Comparison of ENCODE assay signal across 1 cellular context in genomic region chr14:24146622-24146977, GRCh38.
TF ChIP-seq lines count a peak whose summit lies in the region.

No MANE protein-coding gene starts in this region.

TF ChIP-seq in HepG2, 621 proteins besides CTCF, POLR2A, EP300 and RAD21 (continued from another document and continues in another):
- TF ChIP-seq SNAPC4 (CRISPR knock-in tag; IDR thresholded peaks at IDR 0.05), result peak; percentile 96
- no peak for TF ChIP-seq ATM (IDR thresholded peaks at IDR 0.05; ENCODE audit: borderline replicate concordance)
- TF ChIP-seq ZNF883 (CRISPR knock-in tag; IDR thresholded peaks at IDR 0.05; ENCODE audit: not compliant biosample characterization), result no peak
- TF ChIP-seq ELF4 (CRISPR knock-in tag; IDR thresholded peaks at IDR 0.05; ENCODE audit: borderline replicate concordance), result no peak
- TF ChIP-seq HOMEZ (CRISPR knock-in tag; IDR thresholded peaks at IDR 0.05; ENCODE audit: low read depth), result peak; percentile 86
- peak; percentile 38; the same call in 1 of the 2 replicates for TF ChIP-seq CEBPG (CRISPR knock-in tag; IDR thresholded peaks at IDR 0.05)
- 0 out of 2 replicates have a peak, but pooled peaks have one; percentile 29 for TF ChIP-seq KIAA2018 (CRISPR knock-in tag; IDR thresholded peaks at IDR 0.05; ENCODE audit: borderline replicate concordance)
- no peak for TF ChIP-seq PRPF4 (IDR thresholded peaks at IDR 0.05; ENCODE audit: low read depth, low read length, poor library complexity, severe bottlenecking)
- TF ChIP-seq NFYB (CRISPR knock-in tag; IDR thresholded peaks at IDR 0.05), result peak; percentile 61
- no peak for TF ChIP-seq KLF11 (CRISPR knock-in tag; IDR thresholded peaks at IDR 0.05)
- no peak for TF ChIP-seq ZNF615 (CRISPR knock-in tag; IDR thresholded peaks at IDR 0.05; ENCODE audit: borderline replicate concordance)
- no peak for TF ChIP-seq MTA3 (CRISPR knock-in tag; IDR thresholded peaks at IDR 0.05)
- no peak for TF ChIP-seq PAF1 (CRISPR knock-in tag; IDR thresholded peaks at IDR 0.05)
- TF ChIP-seq ZNF629 (CRISPR knock-in tag; conservative IDR thresholded peaks at IDR 0.05), result no peak
- TF ChIP-seq ZNF766 (CRISPR knock-in tag; IDR thresholded peaks at IDR 0.05; ENCODE audit: borderline replicate concordance), result no peak
- no peak for TF ChIP-seq MAX (IDR thresholded peaks at IDR 0.05)
- no peak for TF ChIP-seq KAT2B (IDR thresholded peaks at IDR 0.05; ENCODE audit: borderline replicate concordance, low read depth, low read length)
- peak; percentile 13; the same call in 1 of the 2 replicates for TF ChIP-seq SIX4 (CRISPR knock-in tag; IDR thresholded peaks at IDR 0.05)
- no peak; the same call in 1 of the 2 replicates for TF ChIP-seq JUN (CRISPR knock-in tag; IDR thresholded peaks at IDR 0.05)
- no peak for TF ChIP-seq ZNF33B (CRISPR knock-in tag; IDR thresholded peaks at IDR 0.05)
- peak; percentile 44; the same call in 1 of the 2 replicates for TF ChIP-seq ARID3A (IDR thresholded peaks at IDR 0.05; ENCODE audit: low read depth, low read length)
- peak; percentile 52; the same call in 1 of the 2 replicates for TF ChIP-seq RFXAP (CRISPR knock-in tag; IDR thresholded peaks at IDR 0.05; ENCODE audit: borderline replicate concordance)
- no peak for TF ChIP-seq MIER2 (CRISPR knock-in tag; IDR thresholded peaks at IDR 0.05)
- TF ChIP-seq ZNF678 (CRISPR knock-in tag; IDR thresholded peaks at IDR 0.05), result peak; percentile 22; the same call in 1 of the 2 replicates
- TF ChIP-seq IRX3 (CRISPR knock-in tag; IDR thresholded peaks at IDR 0.05; ENCODE audit: borderline replicate concordance, low read depth), result no peak; the same call in 1 of the 2 replicates
- no peak; the same call in 1 of the 2 replicates for TF ChIP-seq ZSCAN21 (CRISPR knock-in tag; IDR thresholded peaks at IDR 0.05; ENCODE audit: borderline replicate concordance)
- no peak for TF ChIP-seq TBL1XR1 (IDR thresholded peaks at IDR 0.05; ENCODE audit: borderline replicate concordance, low read length, partially characterized antibody)
- no peak for TF ChIP-seq FOXO1 (CRISPR knock-in tag; IDR thresholded peaks at IDR 0.05)
- TF ChIP-seq ZNF460 (CRISPR knock-in tag; IDR thresholded peaks at IDR 0.05; ENCODE audit: borderline replicate concordance), result no peak
- TF ChIP-seq BRF2 (CRISPR knock-in tag; IDR thresholded peaks at IDR 0.05), result no peak; the same call in 1 of the 2 replicates
- no peak for TF ChIP-seq KDM5B (CRISPR knock-in tag; IDR thresholded peaks at IDR 0.05; ENCODE audit: borderline replicate concordance)
- no peak for TF ChIP-seq ADNP (CRISPR knock-in tag; IDR thresholded peaks at IDR 0.05)
- TF ChIP-seq ARHGAP35 (CRISPR knock-in tag; IDR thresholded peaks at IDR 0.05; ENCODE audit: borderline replicate concordance), result no peak
- peak; percentile 47 for TF ChIP-seq THRA (CRISPR knock-in tag; IDR thresholded peaks at IDR 0.05; ENCODE audit: borderline replicate concordance)
- no peak for TF ChIP-seq CBX2 (IDR thresholded peaks at IDR 0.05; ENCODE audit: low read depth, low read length)
- TF ChIP-seq CBX2 (CRISPR knock-in tag; IDR thresholded peaks at IDR 0.05; ENCODE audit: low read depth), result no peak
- peak; percentile 19; the same call in 1 of the 2 replicates for TF ChIP-seq HBP1 (CRISPR knock-in tag; IDR thresholded peaks at IDR 0.05; ENCODE audit: low read depth)
- TF ChIP-seq KDM1A (CRISPR knock-in tag; IDR thresholded peaks at IDR 0.05), result no peak
- TF ChIP-seq ZNF563 (CRISPR knock-in tag; IDR thresholded peaks at IDR 0.05), result no peak
- no peak; the same call in 1 of the 2 replicates for TF ChIP-seq ZNF138 (CRISPR knock-in tag; IDR thresholded peaks at IDR 0.05; ENCODE audit: low read depth)
- peak; percentile 91 for TF ChIP-seq PHF5A (CRISPR knock-in tag; IDR thresholded peaks at IDR 0.05; ENCODE audit: low read depth, unreplicated experiment)
- no peak for TF ChIP-seq HES4 (CRISPR knock-in tag; IDR thresholded peaks at IDR 0.05; ENCODE audit: borderline replicate concordance)
- no peak for TF ChIP-seq ZNF781 (CRISPR knock-in tag; IDR thresholded peaks at IDR 0.05; ENCODE audit: borderline replicate concordance, not compliant biosample characterization)
